In the genomic region with DNA sequence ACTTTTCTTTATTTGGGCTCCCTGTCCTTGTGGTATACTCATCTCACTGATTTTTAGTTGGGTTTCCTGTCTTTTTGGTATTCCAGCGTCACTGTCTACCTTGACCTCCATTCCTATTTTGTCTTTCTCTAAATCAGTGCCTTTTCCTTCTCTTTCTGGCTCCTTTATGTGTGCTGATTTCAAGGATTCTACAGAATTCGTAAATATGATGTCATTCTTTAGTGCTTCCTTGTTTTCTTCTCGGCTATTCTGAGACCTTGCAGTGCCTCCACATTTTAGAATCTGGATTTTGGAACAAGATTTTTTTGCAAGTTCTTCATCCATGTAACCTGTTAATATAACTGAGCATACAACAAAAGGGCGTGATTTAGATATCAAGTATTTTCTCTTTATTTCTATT, we compare ENCODE assay signal across 27 cellular contexts.
"Had no signal": no experiment of that assay in that cellular context is flagged by ENCODE, and none has a peak within 500 bp of the region (broad histone marks: within the 10 kb centered on the region; RNA-seq: fewer than 3 reads in every experiment).

No MANE protein-coding gene starts in this region.

- H3K4me1 ChIP-seq: neural progenitor cell, parathyroid adenoma, psoas muscle, stomach, thyroid gland, upper lobe of left lung, vagina had no signal

- H3K9me3 ChIP-seq: ovary, psoas muscle, spleen, stomach, thoracic aorta, thyroid gland, tibial nerve, upper lobe of left lung, vagina had no signal

- H2AFZ ChIP-seq: neural progenitor cell, parathyroid adenoma had no signal

- H3K9ac ChIP-seq: neural progenitor cell, parathyroid adenoma had no signal

- H3K79me2 ChIP-seq: parathyroid adenoma had no signal

- DNase-seq: natural killer cell; occipital lobe; ovary; posterior cingulate gyrus; psoas muscle; right cardiac atrium; spleen; stimulated activated CD4-positive, alpha-beta T cell treated with anti-CD3 and anti-CD28 coated beads, Interleukin-12 subunit alpha, Interleukin-12 subunit beta, amount 100 ng/mL, for 4 hours; stimulated activated CD4-positive, alpha-beta T cell treated with anti-CD3 and anti-CD28 coated beads, Interleukin-1b, Interleukin-23, amount 100 ng/mL, for 48 hours; stimulated activated CD4-positive, alpha-beta T cell treated with anti-CD3 and anti-CD28 coated beads, Interleukin-2, amount 100 ng/mL, for 48 hours; stimulated activated CD4-positive, alpha-beta T cell treated with anti-CD3 and anti-CD28 coated beads, Interleukin-4, amount 100 ng/mL, for 24 hours; stimulated activated naive B cell treated with anti-CD40 and anti-IgM and Interleukin-4, amounts not matched to agents 10 μg/mL and 1 μg/mL and 100 μg/mL, for 72 hours; stimulated activated naive CD4-positive, alpha-beta T cell treated with Interleukin-2 at 50 U/mL for 16 hours; stomach; thyroid gland; trophoblast cell; upper lobe of left lung had no signal

- H3K27ac ChIP-seq: neural progenitor cell, ovary, parathyroid adenoma, psoas muscle, skin epidermis, spleen, stomach, thoracic aorta, thyroid gland, tibial nerve, upper lobe of left lung, vagina had no signal

- FAIRE-seq: urothelium cell line had no signal

- H3K27me3 ChIP-seq: neural progenitor cell, ovary, spleen, thyroid gland, tibial nerve, upper lobe of left lung, vagina had no signal

- ATAC-seq: natural killer cell; psoas muscle; right cardiac atrium; sciatic nerve; stimulated activated effector memory CD8-positive, alpha-beta T cell treated with anti-CD3 and anti-CD28 coated beads, Interleukin-12 subunit alpha, Interleukin-12 subunit beta, amount 100 ng/mL, for 72 hours; stimulated activated naive B cell treated with anti-CD40 and anti-IgM and Interleukin-4, amounts not matched to agents 10 μg/mL and 1 μg/mL and 100 μg/mL, for 72 hours had no signal

- H3K36me3 ChIP-seq: neural progenitor cell, ovary, spleen, stomach, thoracic aorta, thyroid gland, tibial nerve, upper lobe of left lung, vagina had no signal

- H3K4me2 ChIP-seq: neural progenitor cell, smooth muscle cell had no signal

- H3K4me3 ChIP-seq: neural progenitor cell, ovary, psoas muscle, skin epidermis, smooth muscle cell, spleen, stomach, thoracic aorta, thyroid gland, tibial nerve, upper lobe of left lung, vagina had no signal
